Comparison of ENCODE assay signal across 8 cellular contexts in genomic region chr22:24134090-24134846, GRCh38. TPM values are rescaled to one million over a fixed set of nuclear protein-coding genes. Genes with fewer than 3 reads are reported as not detected.
A peak's percentile ranks its signal among the peaks of the same experiment; 100 is the strongest.
DNase-seq lines count a peak whose midpoint lies in the region; ATAC-seq and TF ChIP-seq lines count a peak whose summit lies in the region.

No MANE protein-coding gene starts in this region.

- H3K4me3 Mint-ChIP-seq in neural progenitor cell, result peak overlapping the region; percentile 67

- no peak for TF ChIP-seq CTCF in neural progenitor cell (IDR thresholded peaks at IDR 0.05)

- peaks cover 26% of the 10 kb centered on the region for H3K4me1 Mint-ChIP-seq in neural progenitor cell

- no peaks in the 10 kb centered on the region for H3K9me3 Mint-ChIP-seq in neural progenitor cell

- H3K27ac Mint-ChIP-seq in neural progenitor cell, result peak overlapping the region; percentile 42

- H3K79me2 ChIP-seq in neural progenitor cell (ENCODE audit: low read depth), result no peaks in the 10 kb centered on the region

- H3F3A ChIP-seq in neural progenitor cell (ENCODE audit: low read depth), result no peaks in the 10 kb centered on the region

- H3K4me2 ChIP-seq in neural progenitor cell, result no peak overlapping the region

- peak; percentile 45 to 51 for DNase-seq in activated CD4-positive, alpha-beta T cell treated with anti-CD3 and anti-CD28 coated beads for 24 hours (ENCODE audit: low read depth in 2 of 2)
- DNase-seq in amniotic epithelial cell (ENCODE audit: low read depth) (peak; percentile 35), neural progenitor cell (ENCODE audit: low spot score) (peak; percentile 23), superior temporal gyrus (ENCODE audit: extremely low spot score) (peak; percentile 67), amniotic stem cell (lab: John Stamatoyannopoulos, UW) (no peak), NCI-H1694 (lab: John Stamatoyannopoulos, UW) (no peak)

- H3K36me3 ChIP-seq in neural progenitor cell, result no peaks in the 10 kb centered on the region

- H3K36me3 Mint-ChIP-seq in neural progenitor cell, result peaks cover 9% of the 10 kb centered on the region

- no peaks in the 10 kb centered on the region for H3K9me3 ChIP-seq in neural progenitor cell (ENCODE audit: low read depth)

- H3K27me3 ChIP-seq in neural progenitor cell, result no peaks in the 10 kb centered on the region

- ATAC-seq in HG03457 (IDR thresholded peaks at IDR 0.05; ENCODE audit: unreplicated experiment) (no peak), GM19351 (IDR thresholded peaks at IDR 0.05; ENCODE audit: unreplicated experiment) (no peak)

- peaks cover 4% of the 10 kb centered on the region for H3K27me3 Mint-ChIP-seq in neural progenitor cell (ENCODE audit: insufficient read depth, low read depth)

- H3K27ac ChIP-seq in neural progenitor cell, result no peak overlapping the region

- no peaks in the 10 kb centered on the region for H3K4me1 ChIP-seq in neural progenitor cell

- no peak overlapping the region for H3K4me3 ChIP-seq in neural progenitor cell

- H2AFZ ChIP-seq in neural progenitor cell (replicated peaks), result no peak overlapping the region

- H4K20me1 ChIP-seq in neural progenitor cell (ENCODE audit: low read depth), result no peaks in the 10 kb centered on the region

- H3K9ac ChIP-seq in neural progenitor cell, result no peak overlapping the region

RNA-seq across cellular contexts. Expression of gene SUSD2, which starts 47.0 kb away (rescaled TPM):
- total RNA-seq in neural progenitor cell (ENCODE audit: low replicate concordance), result 0.02 and 0.25 TPM in 2 replicates

Comparison
In these comparisons a context has a peak if more than half of its experiments do, and no peak if none do; other contexts are left out.
1. DNase-seq: peak in activated CD4-positive, alpha-beta T cell treated with anti-CD3 and anti-CD28 coated beads for 24 hours (2 of 2), amniotic epithelial cell (single experiment), neural progenitor cell (single experiment) and superior temporal gyrus (single experiment); none in amniotic stem cell (single experiment) and NCI-H1694 (single experiment).